In genomic region chr2:206163251-206163880, GRCh38 we compare ENCODE assay signal across 1 cellular context.
TF ChIP-seq lines count a peak whose summit lies in the region.

No MANE protein-coding gene starts in this region.

TF ChIP-seq in WTC11, 78 proteins besides CTCF, POLR2A, EP300 and RAD21 (continued from another document):
- TF ChIP-seq, protein P1, sequence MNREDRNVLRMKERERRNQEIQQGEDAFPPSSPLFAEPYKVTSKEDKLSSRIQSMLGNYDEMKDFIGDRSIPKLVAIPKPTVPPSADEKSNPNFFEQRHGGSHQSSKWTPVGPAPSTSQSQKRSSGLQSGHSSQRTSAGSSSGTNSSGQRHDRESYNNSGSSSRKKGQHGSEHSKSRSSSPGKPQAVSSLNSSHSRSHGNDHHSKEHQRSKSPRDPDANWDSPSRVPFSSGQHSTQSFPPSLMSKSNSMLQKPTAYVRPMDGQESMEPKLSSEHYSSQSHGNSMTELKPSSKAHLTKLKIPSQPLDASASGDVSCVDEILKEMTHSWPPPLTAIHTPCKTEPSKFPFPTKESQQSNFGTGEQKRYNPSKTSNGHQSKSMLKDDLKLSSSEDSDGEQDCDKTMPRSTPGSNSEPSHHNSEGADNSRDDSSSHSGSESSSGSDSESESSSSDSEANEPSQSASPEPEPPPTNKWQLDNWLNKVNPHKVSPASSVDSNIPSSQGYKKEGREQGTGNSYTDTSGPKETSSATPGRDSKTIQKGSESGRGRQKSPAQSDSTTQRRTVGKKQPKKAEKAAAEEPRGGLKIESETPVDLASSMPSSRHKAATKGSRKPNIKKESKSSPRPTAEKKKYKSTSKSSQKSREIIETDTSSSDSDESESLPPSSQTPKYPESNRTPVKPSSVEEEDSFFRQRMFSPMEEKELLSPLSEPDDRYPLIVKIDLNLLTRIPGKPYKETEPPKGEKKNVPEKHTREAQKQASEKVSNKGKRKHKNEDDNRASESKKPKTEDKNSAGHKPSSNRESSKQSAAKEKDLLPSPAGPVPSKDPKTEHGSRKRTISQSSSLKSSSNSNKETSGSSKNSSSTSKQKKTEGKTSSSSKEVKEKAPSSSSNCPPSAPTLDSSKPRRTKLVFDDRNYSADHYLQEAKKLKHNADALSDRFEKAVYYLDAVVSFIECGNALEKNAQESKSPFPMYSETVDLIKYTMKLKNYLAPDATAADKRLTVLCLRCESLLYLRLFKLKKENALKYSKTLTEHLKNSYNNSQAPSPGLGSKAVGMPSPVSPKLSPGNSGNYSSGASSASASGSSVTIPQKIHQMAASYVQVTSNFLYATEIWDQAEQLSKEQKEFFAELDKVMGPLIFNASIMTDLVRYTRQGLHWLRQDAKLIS (CRISPR knock-in tag; IDR thresholded peaks at IDR 0.05; ENCODE audit: borderline replicate concordance), result no peak
- TF ChIP-seq, protein P2, sequence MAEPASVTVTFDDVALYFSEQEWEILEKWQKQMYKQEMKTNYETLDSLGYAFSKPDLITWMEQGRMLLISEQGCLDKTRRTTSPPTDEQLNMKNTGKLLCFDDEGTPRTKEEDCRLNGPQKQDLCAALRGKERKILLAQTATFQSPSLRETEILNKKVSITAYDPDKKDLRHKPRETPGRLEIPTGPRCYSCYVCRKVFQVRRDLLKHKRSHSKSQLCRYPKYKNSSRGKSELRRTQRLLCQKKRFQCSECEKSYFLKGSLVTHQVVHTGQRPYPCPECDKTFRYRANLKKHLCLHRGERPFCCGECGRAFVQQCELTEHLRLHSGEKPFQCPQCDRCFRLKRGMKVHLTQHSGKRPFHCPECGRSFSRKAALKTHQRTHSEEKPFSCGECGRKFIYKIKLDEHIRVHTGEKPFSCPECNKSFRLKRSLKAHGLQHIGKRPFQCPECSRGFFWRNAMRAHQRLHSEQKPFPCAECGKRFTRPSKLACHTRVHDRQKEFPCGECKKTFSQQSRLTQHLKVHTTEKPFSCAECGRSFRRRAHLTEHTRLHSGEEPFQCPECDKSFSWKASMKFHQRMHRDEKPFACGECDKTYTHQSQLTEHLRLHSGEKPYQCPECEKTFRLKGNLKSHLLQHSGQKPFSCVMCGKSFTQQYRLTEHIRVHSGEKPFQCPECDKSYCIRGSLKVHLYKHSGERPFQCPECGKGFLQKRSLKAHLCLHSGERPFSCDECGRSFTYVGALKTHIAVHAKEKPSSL (CRISPR knock-in tag; conservative IDR thresholded peaks at IDR 0.05), result no peak
- TF ChIP-seq ZNF671 (CRISPR knock-in tag; IDR thresholded peaks at IDR 0.05) (no peak), TEAD1 (CRISPR knock-in tag; IDR thresholded peaks at IDR 0.05) (no peak), ZNF232 (CRISPR knock-in tag; IDR thresholded peaks at IDR 0.05) (no peak), PRDM15 (CRISPR knock-in tag; IDR thresholded peaks at IDR 0.05) (no peak), NR3C1 (CRISPR knock-in tag; conservative IDR thresholded peaks at IDR 0.05; ENCODE audit: low read depth) (no peak), FOXK1 (CRISPR knock-in tag; IDR thresholded peaks at IDR 0.05) (no peak), ATF3 (CRISPR knock-in tag; conservative IDR thresholded peaks at IDR 0.05) (no peak), EMX1 (CRISPR knock-in tag; IDR thresholded peaks at IDR 0.05) (peak; percentile 39; the same call in 1 of the 2 replicates)
